ENCODE assay signal across 24 cellular contexts in genomic region chr9:117258201-117258866, GRCh38.
"Had no signal": no experiment of that assay in that cellular context is flagged by ENCODE, and none has a peak within 500 bp of the region (broad histone marks: within the 10 kb centered on the region; RNA-seq: fewer than 3 reads in every experiment).

No MANE protein-coding gene starts in this region.

- H3K4me3 Mint-ChIP-seq: activated CD4-positive, alpha-beta T cell treated with anti-CD3 and anti-CD28 coated beads, Interleukin-2, amount 10 ng/mL, durations not matched to agents 24 days and 14 days; activated CD8-positive, alpha-beta T cell treated with anti-CD3 and anti-CD28 coated beads, Interleukin-2, amount 10 ng/mL, durations not matched to agents 7 days and 5 days; activated naive CD4-positive, alpha-beta T cell treated with anti-CD3 and anti-CD28 coated beads, Interleukin-2, amount 10 ng/mL, durations not matched to agents 7 days and 5 days; activated T-cell treated with anti-CD3 and anti-CD28 coated beads, Interleukin-2, amount 50 U/mL, for 4 hours; immature natural killer cell; naive B cell; stimulated activated naive CD8-positive, alpha-beta T cell treated with anti-CD3 and anti-CD28 coated beads, Interleukin-15, amount 100 ng/mL, for 72 hours had no signal

- H3K9me3 ChIP-seq: adrenal gland, esophagus muscularis mucosa, gastroesophageal sphincter, heart right ventricle, mucosa of descending colon, ovary, psoas muscle, suprapubic skin had no signal

- H3K27ac ChIP-seq: adrenal gland, esophagus muscularis mucosa, gastroesophageal sphincter, heart right ventricle, ovary, psoas muscle, suprapubic skin had no signal

- H3K36me3 ChIP-seq: adrenal gland, esophagus muscularis mucosa, gastroesophageal sphincter, heart right ventricle, ovary, suprapubic skin had no signal

- H3K27ac Mint-ChIP-seq: activated CD4-positive, alpha-beta T cell treated with anti-CD3 and anti-CD28 coated beads, Interleukin-2, amount 10 ng/mL, durations not matched to agents 24 days and 14 days; activated CD8-positive, alpha-beta T cell treated with anti-CD3 and anti-CD28 coated beads, Interleukin-2, amount 10 ng/mL, durations not matched to agents 7 days and 5 days; activated naive CD4-positive, alpha-beta T cell treated with anti-CD3 and anti-CD28 coated beads, Interleukin-2, amount 10 ng/mL, durations not matched to agents 7 days and 5 days; immature natural killer cell; naive B cell; stimulated activated naive CD8-positive, alpha-beta T cell treated with anti-CD3 and anti-CD28 coated beads, Interleukin-15, amount 100 ng/mL, for 72 hours had no signal

- H3K4me2 ChIP-seq: smooth muscle cell had no signal

- H3K27me3 ChIP-seq: adrenal gland, esophagus muscularis mucosa, gastroesophageal sphincter, ovary, suprapubic skin had no signal

- ATAC-seq: activated CD8-positive, alpha-beta T cell treated with anti-CD3 and anti-CD28 coated beads, Interleukin-2, amount 10 ng/mL, durations not matched to agents 7 days and 5 days; activated T-cell treated with anti-CD3 and anti-CD28 coated beads, Interleukin-2, amount 50 U/mL, for 4 hours; gastroesophageal sphincter; heart right ventricle; left ventricle myocardium superior; mucosa of descending colon; psoas muscle; sciatic nerve; stimulated activated naive CD8-positive, alpha-beta T cell treated with anti-CD3 and anti-CD28 coated beads, Interleukin-15, amount 100 ng/mL, for 72 hours had no signal

- H3K27me3 Mint-ChIP-seq: activated CD4-positive, alpha-beta T cell treated with anti-CD3 and anti-CD28 coated beads, Interleukin-2, amount 10 ng/mL, durations not matched to agents 24 days and 14 days; activated naive CD4-positive, alpha-beta T cell treated with anti-CD3 and anti-CD28 coated beads, Interleukin-2, amount 10 ng/mL, durations not matched to agents 7 days and 5 days had no signal

- H3K4me1 Mint-ChIP-seq: activated CD4-positive, alpha-beta T cell treated with anti-CD3 and anti-CD28 coated beads, Interleukin-2, amount 10 ng/mL, durations not matched to agents 24 days and 14 days; activated naive CD4-positive, alpha-beta T cell treated with anti-CD3 and anti-CD28 coated beads, Interleukin-2, amount 10 ng/mL, durations not matched to agents 7 days and 5 days; immature natural killer cell; stimulated activated naive CD8-positive, alpha-beta T cell treated with anti-CD3 and anti-CD28 coated beads, Interleukin-15, amount 100 ng/mL, for 72 hours had no signal

- H3K4me1 ChIP-seq: adrenal gland, esophagus muscularis mucosa, gastroesophageal sphincter, heart right ventricle, psoas muscle, suprapubic skin had no signal

- H3K4me3 ChIP-seq: adrenal gland, esophagus muscularis mucosa, gastroesophageal sphincter, heart right ventricle, mucosa of descending colon, ovary, psoas muscle, smooth muscle cell, suprapubic skin had no signal

- DNase-seq: activated CD4-positive, alpha-beta T cell treated with anti-CD3 and anti-CD28 coated beads, Interleukin-2, amount 10 ng/mL, durations not matched to agents 24 days and 14 days; activated CD8-positive, alpha-beta memory T cell treated with anti-CD3 and anti-CD28 coated beads, Interleukin-2, amount 50 U/mL, for 4 hours; activated CD8-positive, alpha-beta T cell treated with anti-CD3 and anti-CD28 coated beads, Interleukin-2, amount 10 ng/mL, durations not matched to agents 7 days and 5 days; activated effector memory CD4-positive, alpha-beta T cell treated with Interleukin-2 at 50 U/mL for 16 hours; activated naive CD4-positive, alpha-beta T cell treated with anti-CD3 and anti-CD28 coated beads, Interleukin-2, amount 10 ng/mL, durations not matched to agents 7 days and 5 days; activated T-cell treated with anti-CD3 and anti-CD28 coated beads, Interleukin-2, amount 50 U/mL, for 4 hours; adrenal gland; effector CD4-positive, alpha-beta T cell; heart right ventricle; immature natural killer cell; kidney glomerular epithelial cell; left ventricle myocardium superior; mucosa of descending colon; naive B cell; ovary; psoas muscle; stimulated activated CD4-positive, alpha-beta T cell treated with anti-CD3 and anti-CD28 coated beads, Interleukin-4, amount 100 ng/mL, for 1 hour; stimulated activated naive CD8-positive, alpha-beta T cell treated with anti-CD3 and anti-CD28 coated beads, Interleukin-15, amount 100 ng/mL, for 72 hours; trophoblast cell had no signal

- H3K36me3 Mint-ChIP-seq: activated naive CD4-positive, alpha-beta T cell treated with anti-CD3 and anti-CD28 coated beads, Interleukin-2, amount 10 ng/mL, durations not matched to agents 7 days and 5 days; immature natural killer cell had no signal

- H3K9me3 Mint-ChIP-seq: activated CD4-positive, alpha-beta T cell treated with anti-CD3 and anti-CD28 coated beads, Interleukin-2, amount 10 ng/mL, durations not matched to agents 24 days and 14 days; activated T-cell treated with anti-CD3 and anti-CD28 coated beads, Interleukin-2, amount 50 U/mL, for 4 hours had no signal
